20 cellular contexts compared by ENCODE assay signal in genomic region chr14:28771168-28771567, GRCh38. TPM values are rescaled to one million over a fixed set of nuclear protein-coding genes. Genes with fewer than 3 reads are reported as not detected.
DNase-seq lines count a peak whose midpoint lies in the region; TF ChIP-seq lines count a peak whose summit lies in the region.
"Had no signal": no experiment of that assay in that cellular context is flagged by ENCODE, and none has a peak within 500 bp of the region (broad histone marks: within the 10 kb centered on the region; RNA-seq: fewer than 3 reads in every experiment).

No MANE protein-coding gene starts in this region.

- H3K27me3 ChIP-seq in dorsolateral prefrontal cortex: peaks cover 0 to 96% (median 33%) of the 10 kb centered on the region in 45 donors
- H3K27me3 ChIP-seq in effector memory CD4-positive, alpha-beta T cell (replicated peaks; ENCODE audit: control insufficient read depth, insufficient read depth, low read length, poor library complexity, severe bottlenecking): peaks cover 11% of the 10 kb centered on the region

- H3K36me3 ChIP-seq in effector memory CD4-positive, alpha-beta T cell (ENCODE audit: control insufficient read depth, insufficient read depth, low read length): no peaks in the 10 kb centered on the region

- intact Hi-C loops in dorsolateral prefrontal cortex (cut with DNase I): no loop called here

- no peak for TF ChIP-seq CTCF in dorsolateral prefrontal cortex (IDR thresholded peaks at IDR 0.05 in 54 of 56, conservative IDR thresholded peaks at IDR 0.05 in 2 of 56; ENCODE audit: low read depth in 1 of 56, partially characterized antibody in 56 of 56)

- no peaks in the 10 kb centered on the region for H3K9me3 ChIP-seq in effector memory CD4-positive, alpha-beta T cell (ENCODE audit: control insufficient read depth, low read length)
- H3K9me3 ChIP-seq: Caco-2, SK-N-SH had no signal

- DNase-seq in dorsolateral prefrontal cortex: no peak
- peak; percentile 21 for DNase-seq in retina
- no peak for DNase-seq in amniotic stem cell (lab: John Stamatoyannopoulos, UW)
- no peak for DNase-seq in iPS-NIHi7 (ENCODE audit: extremely low spot score)
- DNase-seq in effector memory CD4-positive, alpha-beta T cell: no peak
- no peak for DNase-seq in stimulated activated naive CD4-positive, alpha-beta T cell (lab: John Stamatoyannopoulos, UW)
- DNase-seq: Caco-2; CD8-positive, alpha-beta T cell; H9; NCI-H1048; NCI-H1694; NCI-H2081; NCI-H748 treated with DMSO at 0.1 percent for 48 hours; PC-3; SK-N-SH had no signal

- H3K27ac ChIP-seq in angular gyrus (ENCODE audit: low read depth, low read length): peak overlapping the region; percentile 40
- peak overlapping the region in 49 of 59 donors; percentile 13 to 97 (median 90) for H3K27ac ChIP-seq in dorsolateral prefrontal cortex
- no peak overlapping the region for H3K27ac ChIP-seq in effector memory CD4-positive, alpha-beta T cell (ENCODE audit: insufficient read depth, low read length, poor library complexity, severe bottlenecking)
- H3K27ac ChIP-seq: C4-2B had no signal

- H3K4me1 ChIP-seq in effector memory CD4-positive, alpha-beta T cell (ENCODE audit: control insufficient read depth, insufficient read depth, low read length, poor library complexity, severe bottlenecking): no peaks in the 10 kb centered on the region
- H3K4me1 ChIP-seq: Caco-2 had no signal

- peak overlapping the region; percentile 15 to 85 (median 67) for H3K4me3 ChIP-seq in dorsolateral prefrontal cortex
- H3K4me3 ChIP-seq in effector memory CD4-positive, alpha-beta T cell (ENCODE audit: insufficient read depth, low read depth, low read length, poor library complexity, severe bottlenecking): no peak overlapping the region

RNA-seq across cellular contexts. Expression of gene FOXG1, which starts 4.6 kb away (rescaled TPM):
- total RNA-seq in dorsolateral prefrontal cortex: 10 to 100 TPM; 25.8 to 72.3 (median 52.9) TPM
- total RNA-seq: A673; B cell; Caco-2; CD8-positive, alpha-beta T cell; HT-29; PC-3 had no signal
